In genomic region chr9:113409481-113409880, GRCh38 we compare ENCODE assay signal across 1 cellular context.
TF ChIP-seq lines count a peak whose summit lies in the region.

No MANE protein-coding gene starts in this region.

TF ChIP-seq in WTC11, 78 proteins besides CTCF, POLR2A, EP300 and RAD21 (continued from another document):
- no peak for TF ChIP-seq ZNF281 (CRISPR knock-in tag; IDR thresholded peaks at IDR 0.05)
- no peak for TF ChIP-seq NR2C2 (CRISPR knock-in tag; IDR thresholded peaks at IDR 0.05)
- TF ChIP-seq ZBTB21 (CRISPR knock-in tag; IDR thresholded peaks at IDR 0.05; ENCODE audit: borderline replicate concordance) = no peak
- TF ChIP-seq ZNF512 (CRISPR knock-in tag; IDR thresholded peaks at IDR 0.05; ENCODE audit: borderline replicate concordance) = no peak
- no peak for TF ChIP-seq ZNF423 (CRISPR knock-in tag; IDR thresholded peaks at IDR 0.05)
